Comparison of ENCODE assay signal across 1 cellular context in genomic region chr6:15872252-15873103, GRCh38.
TF ChIP-seq lines count a peak whose summit lies in the region.

No MANE protein-coding gene starts in this region.

TF ChIP-seq in K562, 482 proteins besides CTCF, POLR2A, EP300 and RAD21 (continued from another document):
- TF ChIP-seq MGA (IDR thresholded peaks at IDR 0.05): 0 out of 2 replicates have a peak, but pooled peaks have one; percentile 33
- peak in 1 of 2 experiments; percentile 19 for TF ChIP-seq E2F6 (IDR thresholded peaks at IDR 0.05; ENCODE audit: borderline replicate concordance in 1 of 2, extremely low read depth in 1 of 2, insufficient read depth in 1 of 2, insufficient read length in 1 of 2, low read depth in 1 of 2, low read length in 1 of 2, poor library complexity in 1 of 2, severe bottlenecking in 1 of 2)
- TF ChIP-seq, protein P1, sequence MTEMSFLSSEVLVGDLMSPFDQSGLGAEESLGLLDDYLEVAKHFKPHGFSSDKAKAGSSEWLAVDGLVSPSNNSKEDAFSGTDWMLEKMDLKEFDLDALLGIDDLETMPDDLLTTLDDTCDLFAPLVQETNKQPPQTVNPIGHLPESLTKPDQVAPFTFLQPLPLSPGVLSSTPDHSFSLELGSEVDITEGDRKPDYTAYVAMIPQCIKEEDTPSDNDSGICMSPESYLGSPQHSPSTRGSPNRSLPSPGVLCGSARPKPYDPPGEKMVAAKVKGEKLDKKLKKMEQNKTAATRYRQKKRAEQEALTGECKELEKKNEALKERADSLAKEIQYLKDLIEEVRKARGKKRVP (CRISPR knock-in tag; IDR thresholded peaks at IDR 0.05): no peak
- TF ChIP-seq L3MBTL2 (IDR thresholded peaks at IDR 0.05): peak; percentile 56
- 0 out of 2 replicates have a peak, but pooled peaks have one; percentile 30 for TF ChIP-seq FOSL1 (tag; conservative IDR thresholded peaks at IDR 0.05)
